Comparison of ENCODE assay signal across 1 cellular context in genomic region chr1:6832789-6833188, GRCh38.
TF ChIP-seq lines count a peak whose summit lies in the region.

No MANE protein-coding gene starts in this region.

TF ChIP-seq in GM23338, 12 proteins besides CTCF, POLR2A, EP300 and RAD21 (continued from another document):
- TF ChIP-seq REST (IDR thresholded peaks at IDR 0.05; ENCODE audit: unreplicated experiment), result no peak
- no peak for TF ChIP-seq POLR2AphosphoS5 (IDR thresholded peaks at IDR 0.05; ENCODE audit: low read depth)
- TF ChIP-seq CREB1 (CRISPR knock-in tag; IDR thresholded peaks at IDR 0.05; ENCODE audit: low read depth), result no peak
- no peak for TF ChIP-seq STAT1 (IDR thresholded peaks at IDR 0.05; ENCODE audit: unreplicated experiment)
- no peak for TF ChIP-seq ETS1 (IDR thresholded peaks at IDR 0.05)
- no peak for TF ChIP-seq JUNB (IDR thresholded peaks at IDR 0.05; ENCODE audit: unreplicated experiment)
- TF ChIP-seq EZH2 (IDR thresholded peaks at IDR 0.05; ENCODE audit: low read depth, unreplicated experiment), result no peak
- TF ChIP-seq EZH2phosphoT487 (IDR thresholded peaks at IDR 0.05; ENCODE audit: unreplicated experiment), result no peak
- no peak for TF ChIP-seq NANOG (IDR thresholded peaks at IDR 0.05; ENCODE audit: borderline replicate concordance)
- TF ChIP-seq ZNF462 (CRISPR knock-in tag; IDR thresholded peaks at IDR 0.05), result no peak
